ENCODE assay signal across 8 cellular contexts in the genomic region with DNA sequence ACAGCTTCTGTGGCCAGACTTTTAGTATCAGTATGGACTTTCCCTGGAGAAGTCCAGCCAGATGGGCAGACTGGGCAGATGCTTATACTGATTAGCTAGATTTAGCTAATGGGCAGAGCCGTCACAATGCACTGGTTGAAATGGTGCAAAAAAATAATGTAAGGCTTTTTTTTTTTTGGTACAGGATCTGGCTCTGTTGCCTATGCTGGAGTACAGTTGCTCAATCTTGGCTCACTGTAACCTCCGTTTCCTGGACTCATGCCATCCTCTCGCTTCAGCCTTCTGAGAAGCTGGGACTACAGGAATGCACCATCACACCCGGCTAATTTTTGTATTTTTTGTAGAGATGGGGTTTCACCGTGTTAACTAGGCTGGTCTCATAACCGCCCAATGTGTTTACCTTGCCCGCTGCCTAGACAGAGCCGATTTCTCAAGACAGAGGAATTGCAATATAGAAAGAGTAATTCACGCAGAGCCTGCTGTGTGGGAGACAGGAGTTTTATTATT. TPM values are rescaled to one million over a fixed set of nuclear protein-coding genes. Genes with fewer than 3 reads are reported as not detected.
DNase-seq lines count a peak whose midpoint lies in the region; ATAC-seq and TF ChIP-seq lines count a peak whose summit lies in the region.

No MANE protein-coding gene starts in this region.

- no peak for TF ChIP-seq CTCF in foreskin fibroblast (IDR thresholded peaks at IDR 0.05; ENCODE audit: low read depth, low read length)

- H3K4me3 ChIP-seq in SK-N-MC = peak overlapping the region; percentile 33; the same call in 1 of the 2 replicates
- H3K4me3 ChIP-seq in foreskin fibroblast (ENCODE audit: low read depth in 1 of 2, low read length in 2 of 2) = no peak overlapping the region

- H3K9me3 ChIP-seq in SK-N-MC (ENCODE audit: low read depth, low read length) = no peaks in the 10 kb centered on the region

- DNase-seq in GM03348 (ENCODE audit: low spot score) (peak; percentile 42), SK-N-MC (ENCODE audit: low read depth, low spot score) (peak; percentile 44), foreskin fibroblast (peak; percentile 85 to 95), sciatic nerve (ENCODE audit: low spot score) (peak; percentile 85), NCI-H1105 treated with DMSO at 0.1 percent for 48 hours (lab: John Stamatoyannopoulos, UW) (no peak), SHP77 (lab: John Stamatoyannopoulos, UW) (no peak)

- H3K9ac ChIP-seq in SK-N-MC (ENCODE audit: insufficient read length) = no peak overlapping the region

- peak overlapping the region; percentile 72 for H3K27ac ChIP-seq in SK-N-MC

- ATAC-seq in sciatic nerve (peak; percentile 96), HG03039 (IDR thresholded peaks at IDR 0.05; ENCODE audit: unreplicated experiment) (no peak), GM21717 (IDR thresholded peaks at IDR 0.05; ENCODE audit: unreplicated experiment) (no peak)

- H3K36me3 ChIP-seq in SK-N-MC (ENCODE audit: insufficient read depth, low read length) = no peaks in the 10 kb centered on the region

- intact Hi-C loops in sciatic nerve (cut with DNase I) = no loop called here

RNA-seq across cellular contexts. Expression of a gene that starts 16.4 kb away (rescaled TPM):
- total RNA-seq in sciatic nerve = 1.5 TPM

RNA-seq across cellular contexts. Expression of a gene that starts 35.6 kb away (rescaled TPM):
- total RNA-seq in sciatic nerve = 107 TPM

RNA-seq across cellular contexts. Expression of a gene that starts 42.7 kb away (rescaled TPM):
- 107 TPM for total RNA-seq in sciatic nerve

RNA-seq across cellular contexts. Expression of a gene that starts 44.7 kb away (rescaled TPM):
- total RNA-seq in sciatic nerve = 30.2 TPM

RNA-seq across cellular contexts. Expression of a gene that starts 52.4 kb away (rescaled TPM):
- total RNA-seq in sciatic nerve = 35.9 TPM

Comparison
In these comparisons a context has a peak if more than half of its experiments do, and no peak if none do; other contexts are left out.
1. DNase-seq: peak in GM03348 (single experiment), SK-N-MC (single experiment), foreskin fibroblast (2 of 2) and sciatic nerve (single experiment); none in NCI-H1105 treated with DMSO at 0.1 percent for 48 hours (single experiment) and SHP77 (0 of 2).